ENCODE assay signal across 2 cellular contexts in the genomic region with DNA sequence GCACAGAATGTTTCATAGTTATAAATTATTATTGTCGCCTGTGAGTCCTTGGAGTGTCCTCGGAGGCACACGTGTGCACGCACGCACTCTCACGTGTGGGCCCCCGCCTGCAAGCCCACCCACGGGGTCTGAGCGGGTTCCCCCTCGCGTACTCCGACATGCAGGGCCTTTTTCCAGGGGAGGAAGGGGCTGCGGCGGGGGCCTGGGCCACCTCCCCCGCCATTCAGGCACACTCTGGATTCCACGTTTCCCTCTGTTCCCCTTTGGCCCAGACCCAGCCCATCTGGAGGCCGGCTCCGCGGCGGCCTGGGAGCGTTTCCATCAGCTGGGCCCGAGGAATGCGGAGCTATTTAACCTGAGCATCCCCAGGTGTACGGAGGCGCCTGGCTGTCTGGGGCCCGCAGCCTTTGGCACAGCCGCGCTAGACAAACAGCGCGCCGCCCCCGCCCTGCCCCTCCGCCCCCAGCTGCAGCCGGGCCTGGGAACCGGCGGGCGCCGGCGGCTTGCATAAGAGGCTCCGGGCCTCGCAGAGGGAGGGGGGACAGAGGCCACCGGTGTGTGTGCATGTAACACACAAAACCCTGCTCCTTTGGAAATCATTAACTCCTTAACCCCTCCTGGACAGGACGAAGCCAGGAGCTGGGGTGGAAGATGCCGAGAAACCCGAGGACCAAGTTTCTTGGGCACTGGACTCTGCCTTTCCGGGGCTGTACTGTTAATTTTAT.
A peak's percentile ranks its signal among the peaks of the same experiment; 100 is the strongest.
TF ChIP-seq lines count a peak whose summit lies in the region.

No MANE protein-coding gene starts in this region.

TF ChIP-seq in IMR-90, 13 proteins besides CTCF, POLR2A, EP300 and RAD21:
- TF ChIP-seq CHD1 (IDR thresholded peaks at IDR 0.05; ENCODE audit: low read depth, low read length) (no peak), BHLHE40 (IDR thresholded peaks at IDR 0.05; ENCODE audit: low read depth, low read length) (peak; percentile 85), RFX5 (IDR thresholded peaks at IDR 0.05; ENCODE audit: low read depth, low read length) (no peak), MAFK (IDR thresholded peaks at IDR 0.05; ENCODE audit: low read depth, low read length) (no peak), RCOR1 (IDR thresholded peaks at IDR 0.05; ENCODE audit: insufficient replicate concordance, low read length) (no peak), SMC3 (IDR thresholded peaks at IDR 0.05; ENCODE audit: low read depth, low read length) (no peak), NFE2L2 (IDR thresholded peaks at IDR 0.05; ENCODE audit: low read depth, low read length) (no peak), MXI1 (IDR thresholded peaks at IDR 0.05; ENCODE audit: borderline replicate concordance, low read depth, low read length) (no peak), CEBPB (IDR thresholded peaks at IDR 0.05; ENCODE audit: low read depth, low read length) (peak; percentile 81), FOS (IDR thresholded peaks at IDR 0.05; ENCODE audit: low read depth, low read length) (no peak), MAZ (IDR thresholded peaks at IDR 0.05; ENCODE audit: borderline replicate concordance, low read depth, low read length) (peak; percentile 78)
- TF ChIP-seq, protein P1, sequence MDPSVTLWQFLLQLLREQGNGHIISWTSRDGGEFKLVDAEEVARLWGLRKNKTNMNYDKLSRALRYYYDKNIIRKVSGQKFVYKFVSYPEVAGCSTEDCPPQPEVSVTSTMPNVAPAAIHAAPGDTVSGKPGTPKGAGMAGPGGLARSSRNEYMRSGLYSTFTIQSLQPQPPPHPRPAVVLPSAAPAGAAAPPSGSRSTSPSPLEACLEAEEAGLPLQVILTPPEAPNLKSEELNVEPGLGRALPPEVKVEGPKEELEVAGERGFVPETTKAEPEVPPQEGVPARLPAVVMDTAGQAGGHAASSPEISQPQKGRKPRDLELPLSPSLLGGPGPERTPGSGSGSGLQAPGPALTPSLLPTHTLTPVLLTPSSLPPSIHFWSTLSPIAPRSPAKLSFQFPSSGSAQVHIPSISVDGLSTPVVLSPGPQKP (IDR thresholded peaks at IDR 0.05; ENCODE audit: borderline replicate concordance, low read depth, low read length), result no peak
- TF ChIP-seq, protein P2, sequence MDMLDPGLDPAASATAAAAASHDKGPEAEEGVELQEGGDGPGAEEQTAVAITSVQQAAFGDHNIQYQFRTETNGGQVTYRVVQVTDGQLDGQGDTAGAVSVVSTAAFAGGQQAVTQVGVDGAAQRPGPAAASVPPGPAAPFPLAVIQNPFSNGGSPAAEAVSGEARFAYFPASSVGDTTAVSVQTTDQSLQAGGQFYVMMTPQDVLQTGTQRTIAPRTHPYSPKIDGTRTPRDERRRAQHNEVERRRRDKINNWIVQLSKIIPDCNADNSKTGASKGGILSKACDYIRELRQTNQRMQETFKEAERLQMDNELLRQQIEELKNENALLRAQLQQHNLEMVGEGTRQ (IDR thresholded peaks at IDR 0.05; ENCODE audit: low read depth, low read length), result 0 out of 2 replicates have a peak, but pooled peaks have one; percentile 24

TF ChIP-seq in neural cell, 6 proteins besides CTCF, POLR2A, EP300 and RAD21:
- TF ChIP-seq MXI1 (conservative IDR thresholded peaks at IDR 0.05; ENCODE audit: poor library complexity, severe bottlenecking) (peak; percentile 26), TAF1 (IDR thresholded peaks at IDR 0.05; ENCODE audit: low read depth) (no peak), POLR2AphosphoS5 (IDR thresholded peaks at IDR 0.05) (peak; percentile 7)
